In genomic region chr10:110081914-110082313, GRCh38 we compare ENCODE assay signal across 9 cellular contexts.
DNase-seq lines count a peak whose midpoint lies in the region; ATAC-seq and TF ChIP-seq lines count a peak whose summit lies in the region.
"Had no signal": no experiment of that assay in that cellular context is flagged by ENCODE, and none has a peak within 500 bp of the region (broad histone marks: within the 10 kb centered on the region; RNA-seq: fewer than 3 reads in every experiment).

No MANE protein-coding gene starts in this region.

- H3K4me1 Mint-ChIP-seq in Calu3 (ENCODE audit: low read depth, unreplicated experiment): peaks cover 23% of the 10 kb centered on the region

- no peak overlapping the region for H3K4me3 ChIP-seq in breast epithelium
- H3K4me3 ChIP-seq: thoracic aorta had no signal

- no peaks in the 10 kb centered on the region for H3K27me3 Mint-ChIP-seq in Calu3 (ENCODE audit: unreplicated experiment)

- H3K9me3 Mint-ChIP-seq in Calu3 (ENCODE audit: low read depth, unreplicated experiment): no peaks in the 10 kb centered on the region

- no peak for ATAC-seq in GM21717 (IDR thresholded peaks at IDR 0.05; ENCODE audit: unreplicated experiment)
- no peak for ATAC-seq in GM19023 (IDR thresholded peaks at IDR 0.05; ENCODE audit: unreplicated experiment)

- intact Hi-C loops in Calu3 (cut with micrococcal nuclease; ENCODE audit: unreplicated experiment): no loop called here
- intact Hi-C loops in breast epithelium (cut with DNase I; ENCODE audit: low total_unique reads): no loop called here

- H3K4me1 ChIP-seq in breast epithelium: peaks cover 0 to 16% of the 10 kb centered on the region in 2 donors

- no peaks in the 10 kb centered on the region for H3K27me3 ChIP-seq in breast epithelium

- no peaks in the 10 kb centered on the region for H3K9me3 ChIP-seq in breast epithelium
- H3K9me3 ChIP-seq: thoracic aorta had no signal

- H3K4me3 Mint-ChIP-seq in Calu3 (ENCODE audit: low read depth, unreplicated experiment): no peak overlapping the region

- peak overlapping the region; percentile 22 to 68 for H3K27ac ChIP-seq in breast epithelium
- H3K27ac ChIP-seq: thoracic aorta had no signal

- H3K36me3 ChIP-seq in breast epithelium: no peaks in the 10 kb centered on the region
- H3K36me3 ChIP-seq: thoracic aorta had no signal

- BruUV-seq in Calu3 (replicated peaks; lab: Mats Ljungman, UMichigan): no TSS peak

- no peak for TF ChIP-seq CTCF in Calu3 (IDR thresholded peaks at IDR 0.05; ENCODE audit: unreplicated experiment)
- TF ChIP-seq CTCF in breast epithelium (IDR thresholded peaks at IDR 0.05): no peak

- CTCF ChIA-PET in Calu3 (lab: Charles Lee): interaction anchor here (2.4 kb wide), 1 partner anchor 198 kb away, joined by 7 read pairs; no protein-coding TSS in a partner anchor

- no peaks in the 10 kb centered on the region for H3K36me3 Mint-ChIP-seq in Calu3 (ENCODE audit: insufficient read depth, unreplicated experiment)

- H3K27ac Mint-ChIP-seq in Calu3 (ENCODE audit: unreplicated experiment): no peak overlapping the region

- DNase-seq in Calu3 (peak; percentile 17), MV-4-11 (lab: John Stamatoyannopoulos, UW) (peak; percentile 59), breast epithelium (ENCODE audit: low spot score in 2 of 2) (no peak), lung microvascular endothelial cell (ENCODE audit: low read depth in 2 of 2) (peak; percentile 96 to 98), GM03348 (ENCODE audit: low spot score) (no peak), NCI-H187 treated with DMSO at 0.1 percent for 48 hours (lab: John Stamatoyannopoulos, UW) (no peak)

- TF ChIP-seq POLR2A in breast epithelium (IDR thresholded peaks at IDR 0.05): no peak

Comparison
In these comparisons a context has a peak if more than half of its experiments do, and no peak if none do; other contexts are left out.
1. DNase-seq: peak in Calu3 (single experiment), MV-4-11 (single experiment) and lung microvascular endothelial cell (2 of 2); none in breast epithelium (0 of 2), GM03348 (single experiment) and NCI-H187 treated with DMSO at 0.1 percent for 48 hours (single experiment).